In the genomic region with DNA sequence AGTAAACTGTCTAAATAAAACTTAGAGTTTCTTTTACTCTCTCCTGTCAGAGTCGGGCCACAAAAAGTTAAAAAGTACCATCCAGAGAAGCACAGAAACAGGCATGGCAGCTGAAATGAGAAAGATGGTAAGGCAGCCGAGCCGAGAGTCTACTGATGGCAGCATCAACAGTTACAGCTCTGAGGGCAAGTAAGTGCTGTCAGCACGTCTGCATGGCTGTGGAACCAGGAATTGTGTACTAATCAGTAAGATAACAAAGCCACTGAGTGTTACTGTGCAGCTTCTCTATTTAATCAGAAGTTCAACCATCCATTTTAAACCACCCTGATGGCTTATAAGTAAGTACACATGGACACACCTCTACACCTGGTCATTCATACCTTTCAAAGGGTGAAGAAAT, we compare ENCODE assay signal across 8 cellular contexts.
"Had no signal": no experiment of that assay in that cellular context is flagged by ENCODE, and none has a peak within 500 bp of the region (broad histone marks: within the 10 kb centered on the region; RNA-seq: fewer than 3 reads in every experiment).

No MANE protein-coding gene starts in this region.

- H3K27ac ChIP-seq: HL-60 had no signal

- ATAC-seq: GM23338, HCT116, HepG2, K562 had no signal

- H3K4me2 ChIP-seq: GM23338 had no signal

- H3K4me3 ChIP-seq: GM23338, HAP-1, K562 had no signal

- H3K4me1 ChIP-seq: HAP-1 had no signal

- H3K36me3 ChIP-seq: HAP-1 had no signal

- H2AFZ ChIP-seq: GM23338 had no signal

- DNase-seq: H7, HFFc6 had no signal

- H3K9me3 ChIP-seq: HAP-1 had no signal
